1 cellular context compared by ENCODE assay signal in genomic region chr7:23529262-23529859, GRCh38.
TF ChIP-seq lines count a peak whose summit lies in the region.

No MANE protein-coding gene starts in this region.

TF ChIP-seq in HepG2, 621 proteins besides CTCF, POLR2A, EP300 and RAD21 (continued from another document):
- TF ChIP-seq ZNF333 (CRISPR knock-in tag; IDR thresholded peaks at IDR 0.05; ENCODE audit: borderline replicate concordance), result no peak
- peak; percentile 70; the same call in 1 of the 2 replicates for TF ChIP-seq ZNF460 (CRISPR knock-in tag; IDR thresholded peaks at IDR 0.05; ENCODE audit: borderline replicate concordance)
- 0 out of 2 replicates have a peak, but pooled peaks have one; percentile 12 for TF ChIP-seq ZBTB33 (CRISPR knock-in tag; IDR thresholded peaks at IDR 0.05)
- TF ChIP-seq ZNF503 (CRISPR knock-in tag; IDR thresholded peaks at IDR 0.05), result no peak
- TF ChIP-seq NR0B2 (CRISPR knock-in tag; IDR thresholded peaks at IDR 0.05), result no peak
- TF ChIP-seq CENPBD1 (CRISPR knock-in tag; IDR thresholded peaks at IDR 0.05; ENCODE audit: borderline replicate concordance, low read depth), result no peak
- TF ChIP-seq ZNF354B (CRISPR knock-in tag; IDR thresholded peaks at IDR 0.05), result no peak
- TF ChIP-seq AHR (CRISPR knock-in tag; IDR thresholded peaks at IDR 0.05), result no peak
- TF ChIP-seq GABPB1 (CRISPR knock-in tag; IDR thresholded peaks at IDR 0.05), result no peak
TF ChIP-seq in HepG2: peak in this region for 2.
